25 cellular contexts compared by ENCODE assay signal in the genomic region with DNA sequence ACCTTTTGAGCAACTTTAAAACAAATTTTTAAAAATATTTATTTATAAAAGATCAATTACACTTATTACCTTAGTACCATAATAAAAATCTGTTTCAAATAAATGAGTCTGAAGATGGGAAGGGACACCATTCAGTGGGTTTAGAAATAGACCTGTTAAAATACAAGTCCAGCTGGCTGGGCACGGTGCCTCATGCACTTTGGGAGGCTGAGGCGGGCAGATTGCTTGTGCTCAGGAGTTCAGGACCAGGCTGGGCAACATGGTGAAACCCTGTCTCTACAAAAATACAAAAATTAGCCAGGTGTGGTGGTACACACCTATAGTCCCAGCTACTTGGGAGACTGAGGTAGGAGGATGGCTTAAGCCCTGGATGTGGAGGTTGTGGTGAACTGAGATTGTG. TPM values are rescaled to one million over a fixed set of nuclear protein-coding genes. Genes with fewer than 3 reads are reported as not detected.
DNase-seq lines count a peak whose midpoint lies in the region; ATAC-seq and TF ChIP-seq lines count a peak whose summit lies in the region.
"Had no signal": no experiment of that assay in that cellular context is flagged by ENCODE, and none has a peak within 500 bp of the region (broad histone marks: within the 10 kb centered on the region; RNA-seq: fewer than 3 reads in every experiment).

No MANE protein-coding gene starts in this region.

- H3K27me3 ChIP-seq in cardiac muscle cell, result no peaks in the 10 kb centered on the region
- H3K27me3 ChIP-seq in right cardiac atrium (ENCODE audit: control insufficient read depth, insufficient read depth), result no peaks in the 10 kb centered on the region
- no peaks in the 10 kb centered on the region for H3K27me3 ChIP-seq in trophoblast cell (ENCODE audit: insufficient read depth, low read length)
- H3K27me3 ChIP-seq: BE2C, BLaER1 had no signal

- H3K36me3 ChIP-seq in cardiac muscle cell (no peaks in the 10 kb centered on the region), trophoblast cell (ENCODE audit: control insufficient read depth in 1 of 2, insufficient read depth in 2 of 2, low read length in 2 of 2) (peaks cover 0 to 3% of the 10 kb centered on the region in 2 experiments)
- H3K36me3 ChIP-seq: BE2C, BLaER1 had no signal

- 78% methylated on average over 2 of the region's 2 CpGs for WGBS in right cardiac atrium
- no CpG with 5 or more reads among the region's 2 CpGs for WGBS in trophoblast cell (ENCODE audit: extremely low coverage, insufficient coverage, insufficient read length)

- H2BK12ac ChIP-seq in trophoblast cell (ENCODE audit: low read length), result no peak overlapping the region

- H4K8ac ChIP-seq in trophoblast cell (ENCODE audit: low read depth, low read length), result no peak overlapping the region

- no peak overlapping the region for H3K9ac ChIP-seq in trophoblast cell (ENCODE audit: low read length)
- H3K9ac ChIP-seq: BLaER1 had no signal

- DNase-seq in cardiac muscle cell (ENCODE audit: low read depth in 1 of 2, low spot score in 1 of 2) (no peak), Right ventricle myocardium superior (no peak), left ventricle myocardium superior (no peak), left cardiac atrium (no peak), right cardiac atrium (peak in 2 of 3 donors; percentile 52 to 62), Right ventricle myocardium inferior (ENCODE audit: missing footprints) (no peak), trophoblast cell (no peak)
- DNase-seq: 8988T; ACHN; BE2C; C1 segment of cervical spinal cord; CD4-positive, alpha-beta memory T cell; CD4-positive, CD25-positive, alpha-beta regulatory T cell; CD8-positive, alpha-beta memory T cell; COR-L47; DMS 273 treated with DMSO at 0.1 percent for 48 hours; DMS153; DMS53; DMS79; DND-41; EL; GDM1 had no signal

- H2BK120ac ChIP-seq in trophoblast cell (ENCODE audit: insufficient read depth, low read length, poor library complexity), result no peak overlapping the region

- H3K4me3 ChIP-seq in cardiac muscle cell, result no peak overlapping the region
- H3K4me3 ChIP-seq in right cardiac atrium (ENCODE audit: low read length), result no peak overlapping the region
- no peak overlapping the region for H3K4me3 ChIP-seq in trophoblast cell (ENCODE audit: low read depth, low read length)
- H3K4me3 ChIP-seq: BLaER1, GM12878 had no signal

- no peak overlapping the region for H4K91ac ChIP-seq in trophoblast cell (ENCODE audit: low read depth, low read length)

- no peak overlapping the region for H3K23ac ChIP-seq in trophoblast cell (ENCODE audit: low read length)

- H2AFZ ChIP-seq in trophoblast cell (ENCODE audit: insufficient read depth, low read length, poor library complexity), result no peak overlapping the region

- no peak overlapping the region for H3K4me2 ChIP-seq in trophoblast cell (ENCODE audit: low read length)
- H3K4me2 ChIP-seq: BLaER1 had no signal

- no peak for TF ChIP-seq CTCF in cardiac muscle cell (IDR thresholded peaks at IDR 0.05; ENCODE audit: low read depth, low read length)

- intact Hi-C loops in Right ventricle myocardium superior (cut with DNase I) (no loop called here), left ventricle myocardium superior (cut with micrococcal nuclease) (no loop called here), left cardiac atrium (cut with DNase I) (no loop called here), right cardiac atrium (cut with DNase I) (no loop called here), Right ventricle myocardium inferior (cut with DNase I) (no loop called here)

- H3K27ac ChIP-seq in cardiac muscle cell (peak overlapping the region; percentile 16), right cardiac atrium (ENCODE audit: low read length) (peak overlapping the region; percentile 78), trophoblast cell (ENCODE audit: low read depth, low read length) (no peak overlapping the region)
- H3K27ac ChIP-seq: BLaER1 had no signal

- ATAC-seq in Right ventricle myocardium superior (ENCODE audit: poor library complexity) (no peak), left ventricle myocardium superior (peak; percentile 23), left cardiac atrium (no peak), right cardiac atrium (no peak), Right ventricle myocardium inferior (no peak), HG02852 (IDR thresholded peaks at IDR 0.05; ENCODE audit: unreplicated experiment) (no peak)
- ATAC-seq: GM12878 had no signal

- H4K12ac ChIP-seq in trophoblast cell (ENCODE audit: low read depth, low read length), result no peak overlapping the region

- H3K9me3 ChIP-seq in cardiac muscle cell (ENCODE audit: low read depth) (no peaks in the 10 kb centered on the region), right cardiac atrium (ENCODE audit: control insufficient read depth, low read length) (no peaks in the 10 kb centered on the region), trophoblast cell (ENCODE audit: insufficient read depth, low read depth, low read length) (no peaks in the 10 kb centered on the region)
- H3K9me3 ChIP-seq: BE2C, BLaER1 had no signal

- H2AK5ac ChIP-seq in trophoblast cell (ENCODE audit: low read length), result no peak overlapping the region

- peak overlapping the region; percentile 96 for H3K4ac ChIP-seq in trophoblast cell (ENCODE audit: low read depth, low read length)

- H3K18ac ChIP-seq in trophoblast cell (ENCODE audit: low read length), result no peak overlapping the region

- H3K14ac ChIP-seq in trophoblast cell (ENCODE audit: low read length), result no peak overlapping the region

- H3K79me2 ChIP-seq in trophoblast cell (ENCODE audit: control insufficient read depth, insufficient read depth, low read length, poor library complexity), result peaks cover 8% of the 10 kb centered on the region

- H3K4me1 ChIP-seq in cardiac muscle cell (ENCODE audit: low read depth) (peaks cover 43% of the 10 kb centered on the region), right cardiac atrium (ENCODE audit: control insufficient read depth, insufficient read depth, low read length) (peaks cover 10% of the 10 kb centered on the region), trophoblast cell (ENCODE audit: control insufficient read depth in 1 of 2, insufficient read depth in 2 of 2, low read length in 2 of 2) (peaks cover 0 to 2% of the 10 kb centered on the region in 2 experiments)
- H3K4me1 ChIP-seq: BLaER1 had no signal

- no peak overlapping the region for H2BK5ac ChIP-seq in trophoblast cell (ENCODE audit: low read depth, low read length, poor library complexity)

- H3K79me1 ChIP-seq in trophoblast cell (ENCODE audit: low read length), result no peaks in the 10 kb centered on the region

RNA-seq across cellular contexts. Expression of a gene that starts 57.0 kb away (rescaled TPM):
- total RNA-seq in cardiac muscle cell (125 and 139 TPM in 2 replicates), Right ventricle myocardium superior (41.8 TPM), left ventricle myocardium superior (44.4 TPM), left cardiac atrium (10 to 100 TPM; 59.2 to 75.3 TPM), right cardiac atrium (10 to 100 TPM; 63.4 to 83.6 (median 70.6) TPM), Right ventricle myocardium inferior (42.5 TPM)
- polyA plus RNA-seq in cardiac muscle cell (90.9 and 92.4 TPM in 2 replicates), right cardiac atrium (32.8 TPM)
- 121 and 122 TPM in 2 replicates for polyA plus RNA-seq in trophoblast cell (2013)

RNA-seq across cellular contexts. Expression of a gene that starts 57.7 kb away (rescaled TPM):
- total RNA-seq in cardiac muscle cell (17.0 and 58.3 TPM in 2 replicates), Right ventricle myocardium superior (24.7 TPM), left ventricle myocardium superior (25.2 TPM), left cardiac atrium (10 to 100 TPM; 21.6 to 30.6 TPM), right cardiac atrium (10 to 100 TPM; 25.0 to 37.5 (median 32.3) TPM), Right ventricle myocardium inferior (23.2 TPM)
- polyA plus RNA-seq in cardiac muscle cell (58.1 and 79.4 TPM in 2 replicates), right cardiac atrium (26.7 TPM)
- 20.4 and 21.1 TPM in 2 replicates for polyA plus RNA-seq in trophoblast cell (2013)

Comparison
In these comparisons a context has a peak if more than half of its experiments do, and no peak if none do; other contexts are left out.
1. DNase-seq: peak in right cardiac atrium (2 of 3); none in cardiac muscle cell (0 of 2), Right ventricle myocardium superior (single experiment), left ventricle myocardium superior (single experiment), left cardiac atrium (single experiment), Right ventricle myocardium inferior (single experiment) and trophoblast cell (0 of 2).